8 cellular contexts compared by ENCODE assay signal in genomic region chr2:201116115-201116958, GRCh38. TPM values are rescaled to one million over a fixed set of nuclear protein-coding genes. Genes with fewer than 3 reads are reported as not detected.
A peak's percentile ranks its signal among the peaks of the same experiment; 100 is the strongest.
DNase-seq lines count a peak whose midpoint lies in the region; ATAC-seq and TF ChIP-seq lines count a peak whose summit lies in the region.

CFLAR (plus strand) TSS chr2:201116164; CDS start chr2:201129866, 13,702 bp downstream.

- peak within 1 kb of the TSS; percentile 89 for H3K4me3 ChIP-seq in CD8-positive, alpha-beta memory T cell (ENCODE audit: low read length)

- no peaks in the 10 kb centered on the region for H3K9me3 Mint-ChIP-seq in CD8-positive, alpha-beta memory T cell
- no peaks in the 10 kb centered on the region for H3K9me3 Mint-ChIP-seq in activated T-cell treated with anti-CD3 and anti-CD28 coated beads, Interleukin-2, amount 50 U/mL, for 4 hours
- no peaks in the 10 kb centered on the region for H3K9me3 Mint-ChIP-seq in stimulated activated effector memory CD8-positive, alpha-beta T cell treated with anti-CD3 and anti-CD28 coated beads, Interleukin-12 subunit alpha, Interleukin-12 subunit beta, amount 100 ng/mL, for 72 hours

- H3K27me3 ChIP-seq in CD8-positive, alpha-beta memory T cell (ENCODE audit: insufficient read depth, low read length, poor library complexity, severe bottlenecking) = no peaks in the 10 kb centered on the region

- H3K27ac ChIP-seq in CD8-positive, alpha-beta memory T cell (ENCODE audit: low read depth, low read length) = peak within 1 kb of the TSS; percentile 96

- H3K27ac Mint-ChIP-seq in CD8-positive, alpha-beta memory T cell = peak within 1 kb of the TSS; percentile 96 to 100 (median 99)
- H3K27ac Mint-ChIP-seq in stimulated activated effector memory CD8-positive, alpha-beta T cell treated with anti-CD3 and anti-CD28 coated beads, Interleukin-12 subunit alpha, Interleukin-12 subunit beta, amount 100 ng/mL, for 72 hours = peak within 1 kb of the TSS; percentile 99

- peaks cover 0 to 1% of the 10 kb centered on the region in 2 donors for H3K27me3 Mint-ChIP-seq in CD8-positive, alpha-beta memory T cell
- H3K27me3 Mint-ChIP-seq in activated T-cell treated with anti-CD3 and anti-CD28 coated beads, Interleukin-2, amount 50 U/mL, for 4 hours (ENCODE audit: low read depth) = no peaks in the 10 kb centered on the region

- DNase-seq in CD8-positive, alpha-beta memory T cell = peak; percentile 73 to 89 (median 83)
- DNase-seq in HT1080 (ENCODE audit: low read depth) (peak; percentile 63), myocyte (ENCODE audit: low read depth) (peak; percentile 88)
- DNase-seq in activated T-cell treated with anti-CD3 and anti-CD28 coated beads, Interleukin-2, amount 50 U/mL, for 4 hours = peak; percentile 66
- DNase-seq in stimulated activated effector memory CD8-positive, alpha-beta T cell treated with anti-CD3 and anti-CD28 coated beads, Interleukin-12 subunit alpha, Interleukin-12 subunit beta, amount 100 ng/mL, for 72 hours (ENCODE audit: low spot score in 2 of 2) = peak; percentile 77 to 97

- H3K4me1 ChIP-seq in CD8-positive, alpha-beta memory T cell (ENCODE audit: insufficient read depth, low read length) = peaks cover 23% of the 10 kb centered on the region

- peak within 1 kb of the TSS; percentile 92 to 100 (median 95) for H3K4me3 Mint-ChIP-seq in CD8-positive, alpha-beta memory T cell
- peak within 1 kb of the TSS; percentile 99 for H3K4me3 Mint-ChIP-seq in activated T-cell treated with anti-CD3 and anti-CD28 coated beads, Interleukin-2, amount 50 U/mL, for 4 hours
- H3K4me3 Mint-ChIP-seq in stimulated activated effector memory CD8-positive, alpha-beta T cell treated with anti-CD3 and anti-CD28 coated beads, Interleukin-12 subunit alpha, Interleukin-12 subunit beta, amount 100 ng/mL, for 72 hours = peak within 1 kb of the TSS; percentile 95

- POLR2A ChIA-PET in CD8-positive, alpha-beta memory T cell (lab: Charles Lee) = interaction anchor here (0.6 to 4.6 kb wide), 26 partner anchors 12 to 403 kb away, joined by 3 to 77 read pairs (median 4); partner anchors contain the start of genes BZW1, CASP10, CASP8 and CLK1

- no peaks in the 10 kb centered on the region for H3K9me3 ChIP-seq in CD8-positive, alpha-beta memory T cell (ENCODE audit: low read length)

- ATAC-seq in GM19467 (IDR thresholded peaks at IDR 0.05; ENCODE audit: unreplicated experiment) = peak; percentile 32
- peak; percentile 48 to 61 for ATAC-seq in activated T-cell treated with anti-CD3 and anti-CD28 coated beads, Interleukin-2, amount 50 U/mL, for 4 hours
- ATAC-seq in esophagus mucosa = peak; percentile 59
- ATAC-seq in stimulated activated effector memory CD8-positive, alpha-beta T cell treated with anti-CD3 and anti-CD28 coated beads, Interleukin-12 subunit alpha, Interleukin-12 subunit beta, amount 100 ng/mL, for 72 hours = peak; percentile 70

- CTCF ChIA-PET in CD8-positive, alpha-beta memory T cell (lab: Charles Lee) = interaction anchor here (1.0 to 5.9 kb wide), 15 partner anchors 9 to 226 kb away, joined by 3 to 71 read pairs (median 5); partner anchors contain the start of genes HYCC2, NDUFB3 and ORC2

- H3K36me3 ChIP-seq in CD8-positive, alpha-beta memory T cell (ENCODE audit: insufficient read depth, low read length) = no peaks in the 10 kb centered on the region

- peaks cover 4 to 42% (median 6%) of the 10 kb centered on the region in 3 donors for H3K36me3 Mint-ChIP-seq in CD8-positive, alpha-beta memory T cell
- H3K36me3 Mint-ChIP-seq in activated T-cell treated with anti-CD3 and anti-CD28 coated beads, Interleukin-2, amount 50 U/mL, for 4 hours (ENCODE audit: insufficient read depth) = peaks cover 13% of the 10 kb centered on the region
- H3K36me3 Mint-ChIP-seq in stimulated activated effector memory CD8-positive, alpha-beta T cell treated with anti-CD3 and anti-CD28 coated beads, Interleukin-12 subunit alpha, Interleukin-12 subunit beta, amount 100 ng/mL, for 72 hours = peaks cover 71% of the 10 kb centered on the region

- peaks cover 30 to 54% (median 46%) of the 10 kb centered on the region in 3 donors for H3K4me1 Mint-ChIP-seq in CD8-positive, alpha-beta memory T cell
- H3K4me1 Mint-ChIP-seq in activated T-cell treated with anti-CD3 and anti-CD28 coated beads, Interleukin-2, amount 50 U/mL, for 4 hours (ENCODE audit: low read depth) = peaks cover 33% of the 10 kb centered on the region
- H3K4me1 Mint-ChIP-seq in stimulated activated effector memory CD8-positive, alpha-beta T cell treated with anti-CD3 and anti-CD28 coated beads, Interleukin-12 subunit alpha, Interleukin-12 subunit beta, amount 100 ng/mL, for 72 hours = peaks cover 33% of the 10 kb centered on the region

TF ChIP-seq in PFSK-1, 5 proteins besides CTCF, POLR2A, EP300 and RAD21:
- TF ChIP-seq POLR2AphosphoS5 (IDR thresholded peaks at IDR 0.05; ENCODE audit: low read depth, low read length) (peak; percentile 64), REST (IDR thresholded peaks at IDR 0.05; ENCODE audit: insufficient read depth in 1 of 2, low read depth in 2 of 2, low read length in 2 of 2) (no peak)

RNA-seq across cellular contexts. Expression of gene CFLAR, which starts in this region (rescaled TPM):
- total RNA-seq in CD8-positive, alpha-beta memory T cell = 100 to 1,000 TPM; 291 to 303 TPM
- 172 TPM for polyA plus RNA-seq in CD8-positive, alpha-beta memory T cell
- total RNA-seq in HT1080 (2014; rRNA removed; shearing (Covaris generic)) = 7.4 and 10.5 TPM in 2 replicates
- 15.0 and 17.9 TPM in 2 replicates for polyA plus RNA-seq in HT1080 (2015; cell fraction: cytosol; rRNA removed)
- 24.2 and 29.3 TPM in 2 replicates for polyA plus RNA-seq in HT1080 (2015; cell fraction: nucleus; rRNA removed)
- 7.2 TPM for polyA plus RNA-seq in PFSK-1 (2012; ENCODE audit: insufficient read length, low read depth)
- total RNA-seq in activated T-cell treated with anti-CD3 and anti-CD28 coated beads, Interleukin-2, amount 50 U/mL, for 4 hours = 100 to 1,000 TPM; 279 to 340 (median 291) TPM
- 79.0 TPM for total RNA-seq in esophagus mucosa
- total RNA-seq in myocyte = 45.4 and 54.0 TPM in 2 replicates
- polyA plus RNA-seq in myocyte (2012) = 32.4 TPM

Comparison
In these comparisons a context has a peak if more than half of its experiments do, and no peak if none do; other contexts are left out.
1. Peak in every context shown above with its lines: DNase-seq, ATAC-seq, H3K4me3 ChIP-seq and H3K27ac ChIP-seq.